8 cellular contexts compared by ENCODE assay signal in the genomic region with DNA sequence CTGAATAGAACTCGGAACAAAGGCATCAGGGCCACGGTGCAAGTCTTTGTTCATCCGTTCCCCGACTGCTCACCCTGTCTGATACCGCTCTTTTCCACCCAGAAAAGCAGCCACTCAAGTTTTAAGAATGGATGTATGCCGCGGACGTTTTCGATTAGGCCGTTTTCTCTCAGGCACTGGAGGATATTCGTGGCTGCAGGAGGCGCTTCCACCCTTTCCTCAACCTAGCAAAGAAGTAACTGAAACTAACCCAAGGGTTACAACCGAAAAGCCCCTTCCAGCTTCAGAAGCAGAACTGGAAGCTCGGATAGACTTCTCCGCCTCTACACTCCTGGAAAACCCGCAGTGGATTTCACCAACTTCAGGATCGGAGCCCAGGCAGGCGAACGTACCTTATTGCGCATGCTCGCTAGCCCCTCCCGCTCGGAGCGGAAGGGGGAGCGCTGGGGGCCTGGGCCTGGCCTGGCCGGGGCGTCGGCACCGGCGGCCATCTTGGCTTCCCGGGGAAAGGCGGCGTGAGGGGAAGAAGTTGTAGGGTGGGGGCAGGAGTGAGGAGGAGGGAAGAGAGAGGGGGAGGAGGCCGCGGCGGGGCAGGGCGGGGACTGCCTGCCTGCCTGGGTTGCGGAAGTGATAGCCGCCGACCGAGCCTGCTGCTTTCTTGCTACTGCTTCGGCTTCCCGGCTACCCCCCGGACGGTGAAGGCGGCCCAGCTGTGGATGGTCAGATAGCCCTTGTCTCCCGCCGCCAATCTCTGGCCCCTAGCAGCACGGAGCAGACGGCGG. TPM values are rescaled to one million over a fixed set of nuclear protein-coding genes. Genes with fewer than 3 reads are reported as not detected.
DNase-seq lines count a peak whose midpoint lies in the region; TF ChIP-seq lines count a peak whose summit lies in the region.

A gene (plus strand): TSS at position 619 of the 782 bp plus-strand sequence. CDS start 191 bp downstream, outside the sequence.

- H3K36me3 ChIP-seq in neuron (ENCODE audit: insufficient read depth, low read length) (no peaks in the 10 kb centered on the region), subcutaneous abdominal adipose tissue (ENCODE audit: control insufficient read depth in 5 of 5, insufficient read depth in 5 of 5, low read length in 5 of 5) (no peaks in the 10 kb centered on the region)

- H3K27ac ChIP-seq in subcutaneous abdominal adipose tissue (ENCODE audit: low read depth, low read length) = peak within 1 kb of the TSS; percentile 98

- peaks cover 64% of the 10 kb centered on the region for H3K4me1 Mint-ChIP-seq in activated naive CD4-positive, alpha-beta T cell treated with anti-CD3 and anti-CD28 coated beads for 36 hours (ENCODE audit: low read depth)

- H3K27me3 ChIP-seq in neuron (ENCODE audit: insufficient read depth, low read length) = no peaks in the 10 kb centered on the region
- no peaks in the 10 kb centered on the region for H3K27me3 ChIP-seq in subcutaneous abdominal adipose tissue (ENCODE audit: control insufficient read depth in 5 of 5, insufficient read depth in 4 of 5, low read length in 5 of 5)

- TF ChIP-seq CTCF in HFF-Myc (IDR thresholded peaks at IDR 0.05; ENCODE audit: low read depth, low read length, missing control alignments) = no peak

- intact Hi-C loops in activated naive CD4-positive, alpha-beta T cell treated with anti-CD3 and anti-CD28 coated beads for 36 hours (cut with micrococcal nuclease) = loop anchor here (1.0 to 10.0 kb wide), 6 partner anchors 13 to 285 kb away; a partner anchor contains a TSS

- DNase-seq in GM04503 (ENCODE audit: low read depth) = peak; percentile 91
- DNase-seq in HFF-Myc (ENCODE audit: extremely low read depth, low read depth) = peak; percentile 98
- peak; percentile 99 for DNase-seq in NAMALWA (ENCODE audit: low spot score)
- peak; percentile 98 for DNase-seq in SK-N-DZ (ENCODE audit: low spot score)
- DNase-seq in activated naive CD4-positive, alpha-beta T cell treated with anti-CD3 and anti-CD28 coated beads for 36 hours = peak; percentile 99
- peak; percentile 98 for DNase-seq in foreskin melanocyte

- H3K9ac ChIP-seq in subcutaneous abdominal adipose tissue (ENCODE audit: low read length in 5 of 5) = peak within 1 kb of the TSS; percentile 89 to 98 (median 97)

- H3K9me3 ChIP-seq in neuron (ENCODE audit: low read length) = no peaks in the 10 kb centered on the region
- no peaks in the 10 kb centered on the region for H3K9me3 ChIP-seq in subcutaneous abdominal adipose tissue (ENCODE audit: control insufficient read depth in 5 of 5, low read length in 5 of 5)

- H3K4me1 ChIP-seq in neuron (ENCODE audit: insufficient read depth, low read length) (peaks cover 32% of the 10 kb centered on the region), subcutaneous abdominal adipose tissue (ENCODE audit: control insufficient read depth in 5 of 5, insufficient read depth in 5 of 5, low read length in 5 of 5) (peaks cover 0 to 62% (median 55%) of the 10 kb centered on the region in 5 donors)

- no peaks in the 10 kb centered on the region for H3K27me3 Mint-ChIP-seq in activated naive CD4-positive, alpha-beta T cell treated with anti-CD3 and anti-CD28 coated beads for 36 hours (ENCODE audit: low read depth)

- peak within 1 kb of the TSS; percentile 78 for H3K4me3 ChIP-seq in HFF-Myc (replicated peaks; ENCODE audit: low read depth, low read length)
- H3K4me3 ChIP-seq in neuron (ENCODE audit: low read length) = peak within 1 kb of the TSS; percentile 99
- peak within 1 kb of the TSS; percentile 89 to 94 (median 91) for H3K4me3 ChIP-seq in subcutaneous abdominal adipose tissue (ENCODE audit: low read depth in 1 of 5, low read length in 5 of 5)

- peak within 1 kb of the TSS; percentile 98 for H3K27ac Mint-ChIP-seq in activated naive CD4-positive, alpha-beta T cell treated with anti-CD3 and anti-CD28 coated beads for 36 hours

- H3K36me3 Mint-ChIP-seq in activated naive CD4-positive, alpha-beta T cell treated with anti-CD3 and anti-CD28 coated beads for 36 hours (ENCODE audit: low read depth) = peaks cover 64% of the 10 kb centered on the region

- H3K4me3 Mint-ChIP-seq in activated naive CD4-positive, alpha-beta T cell treated with anti-CD3 and anti-CD28 coated beads for 36 hours = peak within 1 kb of the TSS; percentile 95

- no peaks in the 10 kb centered on the region for H3K9me3 Mint-ChIP-seq in activated naive CD4-positive, alpha-beta T cell treated with anti-CD3 and anti-CD28 coated beads for 36 hours

- peak within 1 kb of the TSS; percentile 54 for H2AFZ ChIP-seq in neuron (ENCODE audit: low read depth, low read length)

- CTCF ChIA-PET in activated naive CD4-positive, alpha-beta T cell treated with anti-CD3 and anti-CD28 coated beads for 36 hours (lab: Charles Lee) = interaction anchor here (0.6 to 2.2 kb wide), 5 partner anchors 11 to 156 kb away, joined by 3 to 7 read pairs (median 4); no protein-coding TSS in a partner anchor

RNA-seq across cellular contexts. Expression of the gene that starts here (rescaled TPM):
- polyA plus RNA-seq in SK-N-DZ (2014; cell fraction: cytosol; rRNA removed) = 101 and 104 TPM in 2 replicates
- 26.2 and 43.5 TPM in 2 replicates for polyA plus RNA-seq in SK-N-DZ (2014; cell fraction: nucleus; rRNA removed)
- 100 to 1,000 TPM; 516 to 536 TPM for total RNA-seq in activated naive CD4-positive, alpha-beta T cell treated with anti-CD3 and anti-CD28 coated beads for 36 hours

Comparison
In these comparisons a context has a peak if more than half of its experiments do, and no peak if none do; other contexts are left out.
1. Peak in every context shown above with its lines: DNase-seq, H3K4me3 ChIP-seq and H3K27ac ChIP-seq.